Comparison of ENCODE assay signal across 8 cellular contexts in genomic region chr1:35715568-35716002, GRCh38. TPM values are rescaled to one million over a fixed set of nuclear protein-coding genes. Genes with fewer than 3 reads are reported as not detected.
DNase-seq lines count a peak whose midpoint lies in the region; ATAC-seq and TF ChIP-seq lines count a peak whose summit lies in the region.

No MANE protein-coding gene starts in this region.

- TF ChIP-seq CTCF in GM10248 (IDR thresholded peaks at IDR 0.05; ENCODE audit: control extremely low read depth, extremely low read depth, low read depth, missing control alignments), result peak; percentile 86
- TF ChIP-seq CTCF in OCI-LY1 (IDR thresholded peaks at IDR 0.05; ENCODE audit: low read length), result peak; percentile 91
- TF ChIP-seq CTCF in epithelial cell of esophagus (IDR thresholded peaks at IDR 0.05; ENCODE audit: insufficient read depth, low read depth, low read length, missing control alignments), result peak; percentile 93
- TF ChIP-seq CTCF in natural killer cell (IDR thresholded peaks at IDR 0.05), result peak; percentile 85

- peaks cover 20% of the 10 kb centered on the region for H3K36me3 ChIP-seq in OCI-LY1 (ENCODE audit: insufficient read depth, low read length)

- H3K9ac ChIP-seq in OCI-LY1 (ENCODE audit: low read length), result no peak overlapping the region

- H3K4me3 ChIP-seq in OCI-LY1 (ENCODE audit: low read depth, low read length, poor library complexity, severe bottlenecking) (no peak overlapping the region), epithelial cell of esophagus (ENCODE audit: low read length) (no peak overlapping the region)

- H3K4me2 ChIP-seq in OCI-LY1 (ENCODE audit: low read length), result peak overlapping the region; percentile 12; the same call in 1 of the 2 replicates

- POLR2A ChIA-PET in GM10248 (lab: Yijun Ruan, JAX), result no interaction called here

- ATAC-seq in natural killer cell (peak; percentile 53 to 77 (median 58)), GM21423 (IDR thresholded peaks at IDR 0.05; ENCODE audit: unreplicated experiment) (no peak)

- peaks cover 41 to 45% of the 10 kb centered on the region in 2 donors for H3K4me1 Mint-ChIP-seq in natural killer cell

- H4K20me1 ChIP-seq in OCI-LY1 (ENCODE audit: insufficient read depth, low read length), result no peaks in the 10 kb centered on the region

- H3K27ac Mint-ChIP-seq in natural killer cell, result peak overlapping the region in 1 of 2 donors; percentile 52

- CTCF ChIA-PET in GM10248 (lab: Yijun Ruan, JAX), result interaction anchor here (0.8 to 9.2 kb wide), 54 partner anchors 11 to 514 kb away, joined by 3 to 211 read pairs (median 6); partner anchors contain the start of genes CLSPN and TFAP2E

- no peaks in the 10 kb centered on the region for H3K9me3 Mint-ChIP-seq in natural killer cell

- DNase-seq in GM10248 (ENCODE audit: extremely low spot score) (peak; percentile 85), HS-27A (ENCODE audit: low read depth) (peak; percentile 27), epithelial cell of esophagus (ENCODE audit: low read depth) (peak; percentile 79), natural killer cell (peak; percentile 67)
- peak; percentile 79 for DNase-seq in activated CD8-positive, alpha-beta memory T cell treated with anti-CD3 and anti-CD28 coated beads, Interleukin-2, amount 50 U/mL, for 4 hours
- DNase-seq in stimulated activated naive CD4-positive, alpha-beta T cell (lab: John Stamatoyannopoulos, UW), result peak; percentile 44 to 70 (median 51)

- H3K9me3 ChIP-seq in OCI-LY1 (ENCODE audit: low read length), result no peaks in the 10 kb centered on the region

- no peak overlapping the region for H3K27ac ChIP-seq in OCI-LY1 (ENCODE audit: low read depth, low read length, poor library complexity, severe bottlenecking)

- H3K4me3 Mint-ChIP-seq in natural killer cell, result no peak overlapping the region

- H3F3A ChIP-seq in OCI-LY1 (ENCODE audit: insufficient read depth, low read length), result no peaks in the 10 kb centered on the region

- H3K27me3 Mint-ChIP-seq in natural killer cell (ENCODE audit: low read depth in 2 of 2), result no peaks in the 10 kb centered on the region

- no peaks in the 10 kb centered on the region for H3K79me2 ChIP-seq in OCI-LY1 (ENCODE audit: insufficient read depth, low read length)

- H3K4me1 ChIP-seq in OCI-LY1 (ENCODE audit: insufficient read depth, low read length, severe bottlenecking), result peaks cover 33% of the 10 kb centered on the region

- H3K36me3 Mint-ChIP-seq in natural killer cell, result no peaks in the 10 kb centered on the region

- H3K9me2 ChIP-seq in OCI-LY1 (ENCODE audit: low read depth, low read length), result no peaks in the 10 kb centered on the region

- no peaks in the 10 kb centered on the region for H3K27me3 ChIP-seq in OCI-LY1 (ENCODE audit: insufficient read depth, low read length)

- no peak overlapping the region for H2AFZ ChIP-seq in OCI-LY1 (ENCODE audit: low read length)

- intact Hi-C loops in natural killer cell (cut with micrococcal nuclease), result loop anchor here (1.0 kb wide), 2 partner anchors 74 to 146 kb away; partner anchors contain the start of gene PSMB2

RNA-seq across cellular contexts. Expression of gene C1orf216, which starts 3.1 kb away (rescaled TPM):
- 10 to 100 TPM in 2 of 3 donors, 1 to 10 TPM in 1; 8.0 to 14.1 (median 13.0) TPM for total RNA-seq in natural killer cell

RNA-seq across cellular contexts. Expression of gene CLSPN, which starts 54.2 kb away (rescaled TPM):
- 1 to 10 TPM; 1.9 to 4.9 (median 2.4) TPM for total RNA-seq in natural killer cell

Comparison
In these comparisons a context has a peak if more than half of its experiments do, and no peak if none do; other contexts are left out.
1. DNase-seq: peak in every context shown above with its lines; median percentile 85 in GM10248; 79 in activated CD8-positive, alpha-beta memory T cell treated with anti-CD3 and anti-CD28 coated beads, Interleukin-2, amount 50 U/mL, for 4 hours; 79 in epithelial cell of esophagus; 67 in natural killer cell; 51 in stimulated activated naive CD4-positive, alpha-beta T cell; 27 in HS-27A.